ENCODE assay signal across 1 cellular context in the genomic region with DNA sequence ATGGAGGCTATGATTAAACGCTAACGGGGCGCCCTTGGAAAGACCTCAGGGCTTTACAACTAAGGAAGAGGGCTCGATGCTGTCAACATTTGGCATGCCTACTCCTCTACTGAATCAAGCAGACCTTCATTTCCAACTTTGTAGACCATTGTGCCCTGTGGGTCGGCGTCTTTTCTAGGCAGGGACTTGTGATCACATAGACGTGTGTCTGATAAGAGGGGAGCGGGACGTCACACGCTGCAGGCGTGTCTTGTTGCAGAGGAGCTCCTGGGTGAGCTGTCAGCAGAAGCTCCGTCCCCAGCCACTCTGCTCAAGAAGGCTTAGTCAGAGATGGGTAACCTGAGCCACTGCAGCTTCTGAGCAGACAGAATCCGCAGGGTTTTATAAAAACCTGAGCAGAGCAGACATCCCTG.
TF ChIP-seq lines count a peak whose summit lies in the region.

No MANE protein-coding gene starts in this region.

TF ChIP-seq in GM12878, 131 proteins besides CTCF, POLR2A, EP300 and RAD21:
- TF ChIP-seq ZSCAN29 (IDR thresholded peaks at IDR 0.05) (no peak), BRCA1 (IDR thresholded peaks at IDR 0.05; ENCODE audit: low read depth, low read length) (no peak), SMAD5 (IDR thresholded peaks at IDR 0.05; ENCODE audit: low read depth) (no peak), WRNIP1 (IDR thresholded peaks at IDR 0.05; ENCODE audit: borderline replicate concordance, low read depth, low read length) (no peak), HDAC2 (IDR thresholded peaks at IDR 0.05) (no peak), SIX5 (IDR thresholded peaks at IDR 0.05; ENCODE audit: low read depth, low read length, severe bottlenecking) (no peak), MEF2B (IDR thresholded peaks at IDR 0.05; ENCODE audit: partially characterized antibody, poor library complexity, severe bottlenecking) (no peak), GATAD2B (conservative IDR thresholded peaks at IDR 0.05; ENCODE audit: low read depth) (no peak), SREBF1 (IDR thresholded peaks at IDR 0.05; ENCODE audit: low read length) (no peak), EED (IDR thresholded peaks at IDR 0.05; ENCODE audit: low read depth) (no peak), MYB (IDR thresholded peaks at IDR 0.05; ENCODE audit: borderline replicate concordance, low read depth, low read length) (no peak), TARDBP (IDR thresholded peaks at IDR 0.05; ENCODE audit: borderline replicate concordance) (no peak), PAX5 (IDR thresholded peaks at IDR 0.05; ENCODE audit: borderline replicate concordance, low read depth, low read length) (no peak), FOXM1 (IDR thresholded peaks at IDR 0.05; ENCODE audit: low read depth, low read length) (no peak), NR2F1 (conservative IDR thresholded peaks at IDR 0.05) (no peak)
- TF ChIP-seq, protein P1, sequence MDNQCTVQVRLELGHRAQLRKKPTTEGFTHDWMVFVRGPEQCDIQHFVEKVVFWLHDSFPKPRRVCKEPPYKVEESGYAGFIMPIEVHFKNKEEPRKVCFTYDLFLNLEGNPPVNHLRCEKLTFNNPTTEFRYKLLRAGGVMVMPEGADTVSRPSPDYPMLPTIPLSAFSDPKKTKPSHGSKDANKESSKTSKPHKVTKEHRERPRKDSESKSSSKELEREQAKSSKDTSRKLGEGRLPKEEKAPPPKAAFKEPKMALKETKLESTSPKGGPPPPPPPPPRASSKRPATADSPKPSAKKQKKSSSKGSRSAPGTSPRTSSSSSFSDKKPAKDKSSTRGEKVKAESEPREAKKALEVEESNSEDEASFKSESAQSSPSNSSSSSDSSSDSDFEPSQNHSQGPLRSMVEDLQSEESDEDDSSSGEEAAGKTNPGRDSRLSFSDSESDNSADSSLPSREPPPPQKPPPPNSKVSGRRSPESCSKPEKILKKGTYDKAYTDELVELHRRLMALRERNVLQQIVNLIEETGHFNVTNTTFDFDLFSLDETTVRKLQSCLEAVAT (IDR thresholded peaks at IDR 0.05), result no peak
- TF ChIP-seq, protein P2, sequence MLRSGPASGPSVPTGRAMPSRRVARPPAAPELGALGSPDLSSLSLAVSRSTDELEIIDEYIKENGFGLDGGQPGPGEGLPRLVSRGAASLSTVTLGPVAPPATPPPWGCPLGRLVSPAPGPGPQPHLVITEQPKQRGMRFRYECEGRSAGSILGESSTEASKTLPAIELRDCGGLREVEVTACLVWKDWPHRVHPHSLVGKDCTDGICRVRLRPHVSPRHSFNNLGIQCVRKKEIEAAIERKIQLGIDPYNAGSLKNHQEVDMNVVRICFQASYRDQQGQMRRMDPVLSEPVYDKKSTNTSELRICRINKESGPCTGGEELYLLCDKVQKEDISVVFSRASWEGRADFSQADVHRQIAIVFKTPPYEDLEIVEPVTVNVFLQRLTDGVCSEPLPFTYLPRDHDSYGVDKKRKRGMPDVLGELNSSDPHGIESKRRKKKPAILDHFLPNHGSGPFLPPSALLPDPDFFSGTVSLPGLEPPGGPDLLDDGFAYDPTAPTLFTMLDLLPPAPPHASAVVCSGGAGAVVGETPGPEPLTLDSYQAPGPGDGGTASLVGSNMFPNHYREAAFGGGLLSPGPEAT (IDR thresholded peaks at IDR 0.05; ENCODE audit: low read depth), result no peak
